ENCODE assay signal across 3 cellular contexts in the genomic region with DNA sequence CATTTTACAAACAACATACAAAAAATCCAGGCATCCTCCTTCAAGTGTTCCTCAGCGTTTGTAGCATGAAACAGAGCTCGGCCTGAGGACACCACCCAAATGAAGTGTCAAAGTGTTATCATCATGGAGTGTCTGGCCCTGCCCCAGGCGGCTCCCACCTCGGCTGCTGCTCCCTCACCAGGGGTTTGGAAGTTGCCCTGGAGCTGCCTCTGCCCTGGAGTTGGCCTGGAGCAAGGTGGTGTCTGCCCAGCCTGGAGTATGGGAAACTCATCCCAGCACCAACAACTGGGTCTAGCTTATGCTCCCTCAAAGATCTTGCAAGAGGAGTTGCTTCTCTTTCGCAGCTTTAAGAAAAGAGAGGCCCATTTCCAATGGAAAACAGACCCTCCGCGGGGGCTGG.
TF ChIP-seq lines count a peak whose summit lies in the region.

No MANE protein-coding gene starts in this region.

TF ChIP-seq in SK-N-SH, 30 proteins besides CTCF, POLR2A, EP300 and RAD21 (continued from another document):
- TF ChIP-seq USF1 (IDR thresholded peaks at IDR 0.05; ENCODE audit: borderline replicate concordance, low read depth) (no peak), CHD2 (IDR thresholded peaks at IDR 0.05; ENCODE audit: low read length, partially characterized antibody) (no peak)

TF ChIP-seq in SK-N-SH treated with all-trans-retinoic acid at 6 μM for 48 hours, 23 proteins besides CTCF, POLR2A, EP300 and RAD21 (continued from another document):
- TF ChIP-seq, protein P1, sequence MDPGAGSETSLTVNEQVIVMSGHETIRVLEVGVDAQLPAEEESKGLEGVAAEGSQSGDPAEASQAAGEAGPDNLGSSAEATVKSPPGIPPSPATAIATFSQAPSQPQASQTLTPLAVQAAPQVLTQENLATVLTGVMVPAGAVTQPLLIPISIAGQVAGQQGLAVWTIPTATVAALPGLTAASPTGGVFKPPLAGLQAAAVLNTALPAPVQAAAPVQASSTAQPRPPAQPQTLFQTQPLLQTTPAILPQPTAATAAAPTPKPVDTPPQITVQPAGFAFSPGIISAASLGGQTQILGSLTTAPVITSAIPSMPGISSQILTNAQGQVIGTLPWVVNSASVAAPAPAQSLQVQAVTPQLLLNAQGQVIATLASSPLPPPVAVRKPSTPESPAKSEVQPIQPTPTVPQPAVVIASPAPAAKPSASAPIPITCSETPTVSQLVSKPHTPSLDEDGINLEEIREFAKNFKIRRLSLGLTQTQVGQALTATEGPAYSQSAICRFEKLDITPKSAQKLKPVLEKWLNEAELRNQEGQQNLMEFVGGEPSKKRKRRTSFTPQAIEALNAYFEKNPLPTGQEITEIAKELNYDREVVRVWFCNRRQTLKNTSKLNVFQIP (CRISPR knock-in tag; IDR thresholded peaks at IDR 0.05; ENCODE audit: borderline replicate concordance, low read depth): no peak
- no peak for TF ChIP-seq OSR1 (CRISPR knock-in tag; IDR thresholded peaks at IDR 0.05)
- TF ChIP-seq TOX (CRISPR knock-in tag; IDR thresholded peaks at IDR 0.05; ENCODE audit: borderline replicate concordance): no peak
- TF ChIP-seq ZFP30 (CRISPR knock-in tag; IDR thresholded peaks at IDR 0.05): no peak
- TF ChIP-seq, protein P2, sequence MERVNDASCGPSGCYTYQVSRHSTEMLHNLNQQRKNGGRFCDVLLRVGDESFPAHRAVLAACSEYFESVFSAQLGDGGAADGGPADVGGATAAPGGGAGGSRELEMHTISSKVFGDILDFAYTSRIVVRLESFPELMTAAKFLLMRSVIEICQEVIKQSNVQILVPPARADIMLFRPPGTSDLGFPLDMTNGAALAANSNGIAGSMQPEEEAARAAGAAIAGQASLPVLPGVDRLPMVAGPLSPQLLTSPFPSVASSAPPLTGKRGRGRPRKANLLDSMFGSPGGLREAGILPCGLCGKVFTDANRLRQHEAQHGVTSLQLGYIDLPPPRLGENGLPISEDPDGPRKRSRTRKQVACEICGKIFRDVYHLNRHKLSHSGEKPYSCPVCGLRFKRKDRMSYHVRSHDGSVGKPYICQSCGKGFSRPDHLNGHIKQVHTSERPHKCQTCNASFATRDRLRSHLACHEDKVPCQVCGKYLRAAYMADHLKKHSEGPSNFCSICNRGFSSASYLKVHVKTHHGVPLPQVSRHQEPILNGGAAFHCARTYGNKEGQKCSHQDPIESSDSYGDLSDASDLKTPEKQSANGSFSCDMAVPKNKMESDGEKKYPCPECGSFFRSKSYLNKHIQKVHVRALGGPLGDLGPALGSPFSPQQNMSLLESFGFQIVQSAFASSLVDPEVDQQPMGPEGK (CRISPR knock-in tag; IDR thresholded peaks at IDR 0.05; ENCODE audit: borderline replicate concordance): no peak
- TF ChIP-seq, protein P3, sequence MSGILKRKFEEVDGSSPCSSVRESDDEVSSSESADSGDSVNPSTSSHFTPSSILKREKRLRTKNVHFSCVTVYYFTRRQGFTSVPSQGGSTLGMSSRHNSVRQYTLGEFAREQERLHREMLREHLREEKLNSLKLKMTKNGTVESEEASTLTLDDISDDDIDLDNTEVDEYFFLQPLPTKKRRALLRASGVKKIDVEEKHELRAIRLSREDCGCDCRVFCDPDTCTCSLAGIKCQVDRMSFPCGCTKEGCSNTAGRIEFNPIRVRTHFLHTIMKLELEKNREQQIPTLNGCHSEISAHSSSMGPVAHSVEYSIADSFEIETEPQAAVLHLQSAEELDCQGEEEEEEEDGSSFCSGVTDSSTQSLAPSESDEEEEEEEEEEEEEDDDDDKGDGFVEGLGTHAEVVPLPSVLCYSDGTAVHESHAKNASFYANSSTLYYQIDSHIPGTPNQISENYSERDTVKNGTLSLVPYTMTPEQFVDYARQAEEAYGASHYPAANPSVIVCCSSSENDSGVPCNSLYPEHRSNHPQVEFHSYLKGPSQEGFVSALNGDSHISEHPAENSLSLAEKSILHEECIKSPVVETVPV (CRISPR knock-in tag; IDR thresholded peaks at IDR 0.05): no peak
- TF ChIP-seq, protein P4, sequence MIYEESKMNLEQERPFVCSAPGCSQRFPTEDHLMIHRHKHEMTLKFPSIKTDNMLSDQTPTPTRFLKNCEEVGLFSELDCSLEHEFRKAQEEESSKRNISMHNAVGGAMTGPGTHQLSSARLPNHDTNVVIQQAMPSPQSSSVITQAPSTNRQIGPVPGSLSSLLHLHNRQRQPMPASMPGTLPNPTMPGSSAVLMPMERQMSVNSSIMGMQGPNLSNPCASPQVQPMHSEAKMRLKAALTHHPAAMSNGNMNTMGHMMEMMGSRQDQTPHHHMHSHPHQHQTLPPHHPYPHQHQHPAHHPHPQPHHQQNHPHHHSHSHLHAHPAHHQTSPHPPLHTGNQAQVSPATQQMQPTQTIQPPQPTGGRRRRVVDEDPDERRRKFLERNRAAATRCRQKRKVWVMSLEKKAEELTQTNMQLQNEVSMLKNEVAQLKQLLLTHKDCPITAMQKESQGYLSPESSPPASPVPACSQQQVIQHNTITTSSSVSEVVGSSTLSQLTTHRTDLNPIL (CRISPR knock-in tag; IDR thresholded peaks at IDR 0.05; ENCODE audit: low read depth): no peak
- TF ChIP-seq ZNF565 (CRISPR knock-in tag; conservative IDR thresholded peaks at IDR 0.05; ENCODE audit: low read depth): no peak

TF ChIP-seq in WTC11, 78 proteins besides CTCF, POLR2A, EP300 and RAD21 (continued from another document):
- TF ChIP-seq ARID4B (CRISPR knock-in tag; IDR thresholded peaks at IDR 0.05; ENCODE audit: borderline replicate concordance) (no peak), NR1H2 (CRISPR knock-in tag; IDR thresholded peaks at IDR 0.05) (no peak), RORB (CRISPR knock-in tag; IDR thresholded peaks at IDR 0.05) (no peak), ZNF396 (CRISPR knock-in tag; IDR thresholded peaks at IDR 0.05; ENCODE audit: borderline replicate concordance) (no peak), NR3C1 (CRISPR knock-in tag; conservative IDR thresholded peaks at IDR 0.05; ENCODE audit: low read depth) (no peak)
